Comparison of ENCODE assay signal across 9 cellular contexts in the genomic region with DNA sequence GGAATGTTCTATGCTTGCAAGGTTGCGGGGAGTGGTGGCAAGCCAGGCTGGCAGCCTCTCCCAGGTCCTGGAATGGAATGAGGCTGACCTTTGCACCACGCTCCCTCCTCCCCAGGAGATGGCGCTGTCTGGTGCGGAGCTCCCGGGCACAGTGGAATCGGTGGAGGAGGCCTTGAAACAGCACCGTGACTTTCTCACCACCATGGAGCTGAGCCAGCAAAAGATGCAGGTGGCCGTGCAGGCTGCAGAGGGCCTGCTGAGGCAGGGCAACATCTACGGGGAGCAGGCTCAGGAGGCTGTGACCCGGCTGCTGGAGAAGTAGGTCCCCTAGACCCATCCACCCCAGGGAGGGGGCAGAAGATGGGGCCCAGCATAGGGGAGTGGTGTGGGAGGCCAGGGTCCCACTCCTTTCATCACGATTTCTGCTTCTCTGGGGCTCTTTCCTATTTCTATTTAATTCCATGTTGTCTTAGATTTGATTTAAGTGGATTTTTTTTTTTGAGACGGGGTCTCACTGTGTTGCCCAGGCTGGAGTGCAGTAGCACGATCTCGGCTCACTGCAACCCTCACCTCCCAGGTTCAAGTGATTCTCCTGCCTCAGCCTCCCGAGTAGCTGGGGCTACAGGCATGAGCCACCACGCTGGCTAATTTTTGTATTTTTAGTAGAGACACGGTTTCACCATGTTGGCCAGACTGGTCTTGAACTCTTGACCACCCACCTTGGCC. TPM values are rescaled to one million over a fixed set of nuclear protein-coding genes. Genes with fewer than 3 reads are reported as not detected.
DNase-seq lines count a peak whose midpoint lies in the region; ATAC-seq, FAIRE-seq and TF ChIP-seq lines count a peak whose summit lies in the region.
"Had no signal": no experiment of that assay in that cellular context is flagged by ENCODE, and none has a peak within 500 bp of the region (broad histone marks: within the 10 kb centered on the region; RNA-seq: fewer than 3 reads in every experiment).

No MANE protein-coding gene starts in this region.

- POLR2A ChIA-PET in HepG2 (lab: Yijun Ruan, JAX) = interaction anchor here (1.0 kb wide), 1 partner anchor 97 kb away, joined by 3 read pairs; no protein-coding TSS in a partner anchor

- DNase-seq in Right ventricle myocardium inferior (ENCODE audit: missing footprints) = no peak
- DNase-seq in cardiac septum (ENCODE audit: low spot score) = no peak
- peak; percentile 37 for DNase-seq in NCI-H2107 (lab: John Stamatoyannopoulos, UW)
- DNase-seq in T1000 (lab: John Stamatoyannopoulos, UW) = peak; percentile 14
- peak in 1 of 2 donors; percentile 25 for DNase-seq in central memory CD8-positive, alpha-beta T cell (ENCODE audit: low spot score in 2 of 2)
- peak; percentile 61 for DNase-seq in HepG2 (ENCODE audit: low spot score)
- DNase-seq in thoracic aorta (ENCODE audit: low spot score) = no peak

- ATAC-seq in Right ventricle myocardium inferior (peak; percentile 45), HepG2 (peak; percentile 83), thoracic aorta (ENCODE audit: insufficient number of reproducible peaks, low FRiP score, low read depth) (no peak), GM18909 (IDR thresholded peaks at IDR 0.05; ENCODE audit: poor library complexity, unreplicated experiment) (no peak)
- peak; percentile 52 for ATAC-seq in central memory CD8-positive, alpha-beta T cell (replicated peaks; ENCODE audit: extremely low read depth, poor library complexity, severe bottlenecking)

- no peak overlapping the region for H3K27ac Mint-ChIP-seq in central memory CD8-positive, alpha-beta T cell (ENCODE audit: low read depth)

- peaks cover 22% of the 10 kb centered on the region for H3K27me3 Mint-ChIP-seq in central memory CD8-positive, alpha-beta T cell

- no peak for TF ChIP-seq POLR2A in HepG2 (IDR thresholded peaks at IDR 0.05; ENCODE audit: insufficient read depth in 1 of 2, low read depth in 2 of 2, low read length in 2 of 2)

- no peaks in the 10 kb centered on the region; a peak in 1 of 5 replicates for H3K27me3 ChIP-seq in HepG2 (ENCODE audit: control insufficient read depth in 1 of 2, insufficient read depth in 2 of 2, low read length in 2 of 2)
- no peaks in the 10 kb centered on the region for H3K27me3 ChIP-seq in thoracic aorta (replicated peaks; ENCODE audit: insufficient read depth)

- no TSS peak for BruUV-seq in HepG2 (replicated peaks; lab: Mats Ljungman, UMichigan)

- H3K4me3 ChIP-seq in HepG2 (replicated peaks in 1 of 3; ENCODE audit: insufficient read depth in 1 of 3, low read depth in 2 of 3, low read length in 3 of 3) (no peak overlapping the region; a peak in 1 of 6 replicates), thoracic aorta (no peak overlapping the region)

- H3K36me3 ChIP-seq in HepG2 (replicated peaks in 1 of 2; ENCODE audit: control insufficient read depth in 1 of 2, insufficient read depth in 2 of 2, low read length in 2 of 2) = no peaks in the 10 kb centered on the region
- H3K36me3 ChIP-seq in thoracic aorta = no peaks in the 10 kb centered on the region

- H3K27ac ChIP-seq in HepG2 (ENCODE audit: extremely low read length, insufficient read depth, low read length) (no peak overlapping the region), thoracic aorta (no peak overlapping the region)

- no peak overlapping the region for H2AFZ ChIP-seq in HepG2 (ENCODE audit: low read length)

- in situ Hi-C loops in HepG2 (cut with HindIII; ENCODE audit: extremely low pct_ligation_motif_present, low pct_unique_long_range_greater_than_20kb) = no loop called here

- TF ChIP-seq CTCF in HepG2 (CRISPR knock-in tag; IDR thresholded peaks at IDR 0.05) (peak; percentile 91), thoracic aorta (IDR thresholded peaks at IDR 0.05) (peak; percentile 34)

- H3K9me3 ChIP-seq in HepG2 (ENCODE audit: low read length) (no peaks in the 10 kb centered on the region), thoracic aorta (no peaks in the 10 kb centered on the region)

- no peaks in the 10 kb centered on the region for H3K79me2 ChIP-seq in HepG2 (ENCODE audit: insufficient read depth, low read length)

- H3K4me1 ChIP-seq in HepG2 (ENCODE audit: insufficient read depth, low read length) (peaks cover 23% of the 10 kb centered on the region), thoracic aorta (ENCODE audit: control insufficient read depth in 1 of 2, low read depth in 2 of 2) (no peaks in the 10 kb centered on the region)

- WGBS in HepG2 (ENCODE audit: low lambda C conversion rate) = 22% methylated on average over 11 of the region's 17 CpGs

- intact Hi-C loops in Right ventricle myocardium inferior (cut with DNase I) (no loop called here), cardiac septum (cut with DNase I) (no loop called here), HepG2 (cut with micrococcal nuclease; ENCODE audit: unreplicated experiment) (loop anchor here (10.0 kb wide), 2 partner anchors 59 to 219 kb away; partner anchors contain the start of genes BLVRB and SPTBN4)

- peaks cover 5% of the 10 kb centered on the region for H3K36me3 Mint-ChIP-seq in central memory CD8-positive, alpha-beta T cell (ENCODE audit: insufficient read depth)

- H3K4me1 Mint-ChIP-seq in central memory CD8-positive, alpha-beta T cell = no peaks in the 10 kb centered on the region

- peak overlapping the region; percentile 36 for H3K4me2 ChIP-seq in HepG2 (ENCODE audit: low read depth, low read length)

- CTCF ChIA-PET in HepG2 (lab: Yijun Ruan, JAX; ENCODE audit: low intra/inter-chr PET ratio, low total read pairs) = interaction anchor here (0.7 to 1.4 kb wide), 3 partner anchors 74 to 112 kb away, joined by 3 to 9 read pairs (median 4); no protein-coding TSS in a partner anchor

- TF ChIP-seq EP300 in HepG2 (IDR thresholded peaks at IDR 0.05; ENCODE audit: low read depth in 2 of 2, low read length in 2 of 2) = no peak
- no peak for TF ChIP-seq EP300 in HepG2 (CRISPR knock-in tag; IDR thresholded peaks at IDR 0.05; ENCODE audit: borderline replicate concordance)

- H3K9ac ChIP-seq in HepG2 (ENCODE audit: insufficient read depth, low read depth, low read length) = no peak overlapping the region

- peak; percentile 39; the same call in 1 of the 2 replicates for TF ChIP-seq RAD21 in HepG2 (CRISPR knock-in tag; IDR thresholded peaks at IDR 0.05)

- FAIRE-seq in HepG2 (lab: Jason Lieb, UNC) = no peak
- FAIRE-seq: colon had no signal

- no peaks in the 10 kb centered on the region for H3K9me3 Mint-ChIP-seq in central memory CD8-positive, alpha-beta T cell

- H4K20me1 ChIP-seq in HepG2 (ENCODE audit: insufficient read depth, low read length) = no peaks in the 10 kb centered on the region

- no peak overlapping the region for H3K4me3 Mint-ChIP-seq in central memory CD8-positive, alpha-beta T cell

RNA-seq across cellular contexts. Expression of gene SHKBP1, which starts 53.2 kb away (rescaled TPM):
- 20.6 TPM for total RNA-seq in Right ventricle myocardium inferior
- total RNA-seq in cardiac septum = 28.6 TPM
- 13.8 and 16.2 TPM in 2 replicates for total RNA-seq in HepG2 (2016; rRNA removed; fragmentation: Illumina TruSeq; extraction: Trizol)
- 5.3 and 5.6 TPM in 2 replicates for total RNA-seq in HepG2 (2016; cell fraction: cytosol; rRNA removed; fragmentation: Illumina TruSeq; extraction: Trizol; ENCODE audit: low read depth)
- total RNA-seq in HepG2 (2016; cell fraction: insoluble cytoplasmic fraction; rRNA removed; fragmentation: Illumina TruSeq; extraction: Trizol) = 13.0 and 17.7 TPM in 2 replicates
- 7.8 and 10.7 TPM in 2 replicates for total RNA-seq in HepG2 (2016; cell fraction: membrane; rRNA removed; fragmentation: Illumina TruSeq; extraction: Trizol)
- 13.0 and 13.3 TPM in 2 replicates for total RNA-seq in HepG2 (2016; cell fraction: nucleus; rRNA removed; fragmentation: Illumina TruSeq; extraction: Trizol)
- polyA plus RNA-seq in HepG2 (2011; rRNA removed) = 17.4 and 20.6 TPM in 2 replicates
- polyA plus RNA-seq in HepG2 (2011; cell fraction: cytosol; rRNA removed) = 13.3 and 18.5 TPM in 2 replicates
- 67.9 and 84.5 TPM in 2 replicates for polyA plus RNA-seq in HepG2 (2011; cell fraction: nucleus; rRNA removed)
- polyA plus RNA-seq in HepG2 (2012) = 15.6 and 36.6 TPM in 2 replicates
- 7.9 and 8.8 TPM in 2 replicates for polyA plus RNA-seq in HepG2 (2016; cell fraction: cytosol; fragmentation: Illumina TruSeq; extraction: Trizol; ENCODE audit: low read depth)
- 20.3 and 25.0 TPM in 2 replicates for polyA plus RNA-seq in HepG2 (2016; cell fraction: insoluble cytoplasmic fraction; fragmentation: Illumina TruSeq; extraction: Trizol; ENCODE audit: low read depth)
- polyA plus RNA-seq in HepG2 (2016; cell fraction: membrane; fragmentation: Illumina TruSeq; extraction: Trizol; ENCODE audit: low read depth) = 14.5 and 16.5 TPM in 2 replicates
- polyA plus RNA-seq in HepG2 (2016; cell fraction: nucleus; fragmentation: Illumina TruSeq; extraction: Trizol; ENCODE audit: insufficient read depth, low read depth) = 34.3 and 43.8 TPM in 2 replicates
- 46.9 and 53.5 TPM in 2 replicates for polyA minus RNA-seq in HepG2 (2011; rRNA and poly(A)+ RNA removed; ENCODE audit: low replicate concordance)
- 25.8 and 30.2 TPM in 2 replicates for polyA minus RNA-seq in HepG2 (2011; cell fraction: cytosol; rRNA and poly(A)+ RNA removed)
- polyA minus RNA-seq in HepG2 (2011; cell fraction: nucleus; rRNA and poly(A)+ RNA removed) = 15.2 and 18.8 TPM in 2 replicates
- total RNA-seq in thoracic aorta = 10 to 100 TPM; 36.0 to 78.4 TPM

RNA-seq across cellular contexts. Expression of gene SPTBN4, which starts 56.7 kb away (rescaled TPM):
- total RNA-seq in Right ventricle myocardium inferior (5.1 TPM), cardiac septum (5.1 TPM), HepG2 (2016; rRNA removed; fragmentation: Illumina TruSeq; extraction: Trizol) (0.11 TPM in 1 of 2 replicates, not detected in the other), thoracic aorta (1 to 10 TPM; 2.0 to 7.0 TPM)
- total RNA-seq in HepG2 (2016; cell fraction: cytosol; rRNA removed; fragmentation: Illumina TruSeq; extraction: Trizol; ENCODE audit: low read depth) = not detected in 2 replicates
- not detected in 2 replicates for total RNA-seq in HepG2 (2016; cell fraction: insoluble cytoplasmic fraction; rRNA removed; fragmentation: Illumina TruSeq; extraction: Trizol)
- not detected in 2 replicates for total RNA-seq in HepG2 (2016; cell fraction: membrane; rRNA removed; fragmentation: Illumina TruSeq; extraction: Trizol)
- total RNA-seq in HepG2 (2016; cell fraction: nucleus; rRNA removed; fragmentation: Illumina TruSeq; extraction: Trizol) = not detected in 2 replicates
- polyA plus RNA-seq in HepG2 (2011; rRNA removed) = 0.08 and 0.11 TPM in 2 replicates
- polyA plus RNA-seq in HepG2 (2011; cell fraction: cytosol; rRNA removed) = 0.04 and 0.11 TPM in 2 replicates
- 0.26 and 0.29 TPM in 2 replicates for polyA plus RNA-seq in HepG2 (2011; cell fraction: nucleus; rRNA removed)
- polyA plus RNA-seq in HepG2 (2012) = 0.11 TPM in 2 replicates
- polyA plus RNA-seq in HepG2 (2016; cell fraction: cytosol; fragmentation: Illumina TruSeq; extraction: Trizol; ENCODE audit: low read depth) = not detected in 2 replicates
- not detected in 2 replicates for polyA plus RNA-seq in HepG2 (2016; cell fraction: insoluble cytoplasmic fraction; fragmentation: Illumina TruSeq; extraction: Trizol; ENCODE audit: low read depth)
- polyA plus RNA-seq in HepG2 (2016; cell fraction: membrane; fragmentation: Illumina TruSeq; extraction: Trizol; ENCODE audit: low read depth) = not detected in 2 replicates
- polyA plus RNA-seq in HepG2 (2016; cell fraction: nucleus; fragmentation: Illumina TruSeq; extraction: Trizol; ENCODE audit: insufficient read depth, low read depth) = not detected in 2 replicates
- polyA minus RNA-seq in HepG2 (2011; rRNA and poly(A)+ RNA removed; ENCODE audit: low replicate concordance) = 0.30 and 1.5 TPM in 2 replicates
- polyA minus RNA-seq in HepG2 (2011; cell fraction: cytosol; rRNA and poly(A)+ RNA removed) = not detected in 2 replicates
- not detected in 2 replicates for polyA minus RNA-seq in HepG2 (2011; cell fraction: nucleus; rRNA and poly(A)+ RNA removed)

RNA-seq across cellular contexts. Expression of gene BLVRB, which starts 57.9 kb away (rescaled TPM):
- total RNA-seq in Right ventricle myocardium inferior (127 TPM), cardiac septum (81.6 TPM), HepG2 (2016; rRNA removed; fragmentation: Illumina TruSeq; extraction: Trizol) (25.9 and 32.7 TPM in 2 replicates), thoracic aorta (100 to 1,000 TPM in 1 of 2 donors, 10 to 100 TPM in 1; 97.4 to 229 TPM)
- total RNA-seq in HepG2 (2016; cell fraction: cytosol; rRNA removed; fragmentation: Illumina TruSeq; extraction: Trizol; ENCODE audit: low read depth) = 8.2 and 10.9 TPM in 2 replicates
- total RNA-seq in HepG2 (2016; cell fraction: insoluble cytoplasmic fraction; rRNA removed; fragmentation: Illumina TruSeq; extraction: Trizol) = 28.3 and 39.1 TPM in 2 replicates
- 7.6 and 7.9 TPM in 2 replicates for total RNA-seq in HepG2 (2016; cell fraction: membrane; rRNA removed; fragmentation: Illumina TruSeq; extraction: Trizol)
- 9.9 and 11.1 TPM in 2 replicates for total RNA-seq in HepG2 (2016; cell fraction: nucleus; rRNA removed; fragmentation: Illumina TruSeq; extraction: Trizol)
- 51.4 and 75.9 TPM in 2 replicates for polyA plus RNA-seq in HepG2 (2011; rRNA removed)
- polyA plus RNA-seq in HepG2 (2011; cell fraction: cytosol; rRNA removed) = 66.0 and 107 TPM in 2 replicates
- polyA plus RNA-seq in HepG2 (2011; cell fraction: nucleus; rRNA removed) = 44.9 and 46.6 TPM in 2 replicates
- 39.5 and 39.8 TPM in 2 replicates for polyA plus RNA-seq in HepG2 (2012)
- polyA plus RNA-seq in HepG2 (2016; cell fraction: cytosol; fragmentation: Illumina TruSeq; extraction: Trizol; ENCODE audit: low read depth) = 10.5 and 11.4 TPM in 2 replicates
- 31.5 and 40.3 TPM in 2 replicates for polyA plus RNA-seq in HepG2 (2016; cell fraction: insoluble cytoplasmic fraction; fragmentation: Illumina TruSeq; extraction: Trizol; ENCODE audit: low read depth)
- 6.6 and 8.8 TPM in 2 replicates for polyA plus RNA-seq in HepG2 (2016; cell fraction: membrane; fragmentation: Illumina TruSeq; extraction: Trizol; ENCODE audit: low read depth)
- polyA plus RNA-seq in HepG2 (2016; cell fraction: nucleus; fragmentation: Illumina TruSeq; extraction: Trizol; ENCODE audit: insufficient read depth, low read depth) = 18.0 and 18.8 TPM in 2 replicates
- 42.8 and 149 TPM in 2 replicates for polyA minus RNA-seq in HepG2 (2011; rRNA and poly(A)+ RNA removed; ENCODE audit: low replicate concordance)
- polyA minus RNA-seq in HepG2 (2011; cell fraction: cytosol; rRNA and poly(A)+ RNA removed) = 28.8 and 32.2 TPM in 2 replicates
- 6.0 and 10.4 TPM in 2 replicates for polyA minus RNA-seq in HepG2 (2011; cell fraction: nucleus; rRNA and poly(A)+ RNA removed)

Comparison
In these comparisons a context has a peak if more than half of its experiments do, and no peak if none do; other contexts are left out.
1. ATAC-seq: peak in Right ventricle myocardium inferior (single experiment), central memory CD8-positive, alpha-beta T cell (single experiment) and HepG2 (single experiment); none in thoracic aorta (single experiment) and GM18909 (single experiment).
2. DNase-seq: peak in NCI-H2107 (single experiment), T1000 (single experiment) and HepG2 (single experiment); none in Right ventricle myocardium inferior (single experiment), cardiac septum (single experiment) and thoracic aorta (single experiment).